ENCODE assay signal across 1 cellular context in genomic region chr22:39478461-39478860, GRCh38.
TF ChIP-seq lines count a peak whose summit lies in the region.

No MANE protein-coding gene starts in this region.

TF ChIP-seq in HEK293, 187 proteins besides CTCF, POLR2A, EP300 and RAD21 (continued from another document):
- TF ChIP-seq GLI2 (tag by site-specific recombination; IDR thresholded peaks at IDR 0.05; ENCODE audit: borderline replicate concordance, low read depth) (no peak), ZBTB26 (tag by site-specific recombination; optimal IDR thresholded peaks at IDR 0.05) (no peak), GFI1B (tag by site-specific recombination; IDR thresholded peaks at IDR 0.05) (no peak), ZNF24 (tag by site-specific recombination; IDR thresholded peaks at IDR 0.05) (no peak), ZNF157 (tag by site-specific recombination; IDR thresholded peaks at IDR 0.05) (no peak)
